Comparison of ENCODE assay signal across 8 cellular contexts in genomic region chr1:153540394-153541361, GRCh38. TPM values are rescaled to one million over a fixed set of nuclear protein-coding genes. Genes with fewer than 3 reads are reported as not detected.
A peak's percentile ranks its signal among the peaks of the same experiment; 100 is the strongest.
DNase-seq lines count a peak whose midpoint lies in the region; ATAC-seq and TF ChIP-seq lines count a peak whose summit lies in the region.

S100A5 (minus strand) TSS chr1:153540934; CDS start chr1:153540191, 743 bp downstream.

- peaks cover 2% of the 10 kb centered on the region for H3K36me3 Mint-ChIP-seq in activated naive CD8-positive, alpha-beta T cell
- H3K36me3 Mint-ChIP-seq in natural killer cell treated with Interleukin-12 subunit alpha and Interleukin-12 subunit beta and Interleukin-15 and Interleukin-18, amount 100 ng/mL, for 72 hours, result no peaks in the 10 kb centered on the region

- ATAC-seq in natural killer cell treated with Interleukin-12 subunit alpha and Interleukin-12 subunit beta and Interleukin-15 and Interleukin-18, amount 100 ng/mL, for 72 hours, result no peak
- ATAC-seq in HG03159 (IDR thresholded peaks at IDR 0.05; ENCODE audit: unreplicated experiment), result no peak

- H3K27me3 Mint-ChIP-seq in activated naive CD8-positive, alpha-beta T cell, result no peaks in the 10 kb centered on the region
- no peaks in the 10 kb centered on the region for H3K27me3 Mint-ChIP-seq in natural killer cell treated with Interleukin-12 subunit alpha and Interleukin-12 subunit beta and Interleukin-15 and Interleukin-18, amount 100 ng/mL, for 72 hours

- H3K4me1 ChIP-seq in Peyer's patch, result peaks cover 0 to 69% (median 23%) of the 10 kb centered on the region in 4 donors
- peaks cover 32 to 38% of the 10 kb centered on the region in 2 donors for H3K4me1 ChIP-seq in adrenal gland (replicated peaks in 1 of 2)

- H3K4me3 ChIP-seq in Peyer's patch (no peak within 1 kb of the TSS), adrenal gland (no peak within 1 kb of the TSS)

- peak within 1 kb of the TSS; percentile 62 for H3K4me3 Mint-ChIP-seq in activated naive CD8-positive, alpha-beta T cell
- H3K4me3 Mint-ChIP-seq in natural killer cell treated with Interleukin-12 subunit alpha and Interleukin-12 subunit beta and Interleukin-15 and Interleukin-18, amount 100 ng/mL, for 72 hours, result peak within 1 kb of the TSS; percentile 53

- peak within 1 kb of the TSS in 3 of 4 donors; percentile 50 to 68 (median 59) for H3K27ac ChIP-seq in Peyer's patch
- H3K27ac ChIP-seq in adrenal gland, result no peak within 1 kb of the TSS

- intact Hi-C loops in adrenal gland (cut with DNase I), result no loop called here

- WGBS in adrenal gland, 4 donors, result 81 to 96% (median 89%) methylated on average over 8 to 11 of the region's 11 CpGs

- H3K9me3 ChIP-seq in Peyer's patch (no peaks in the 10 kb centered on the region), adrenal gland (replicated peaks in 1 of 3) (no peaks in the 10 kb centered on the region)

- TF ChIP-seq CTCF in Peyer's patch (IDR thresholded peaks at IDR 0.05) (no peak), adrenal gland (IDR thresholded peaks at IDR 0.05) (no peak)

- H3K27me3 ChIP-seq in Peyer's patch, result no peaks in the 10 kb centered on the region
- no peaks in the 10 kb centered on the region for H3K27me3 ChIP-seq in adrenal gland

- no peaks in the 10 kb centered on the region for H3K9me3 Mint-ChIP-seq in activated naive CD8-positive, alpha-beta T cell (ENCODE audit: low read depth)
- H3K9me3 Mint-ChIP-seq in natural killer cell treated with Interleukin-12 subunit alpha and Interleukin-12 subunit beta and Interleukin-15 and Interleukin-18, amount 100 ng/mL, for 72 hours, result no peaks in the 10 kb centered on the region

- peak within 1 kb of the TSS; percentile 96 for H3K27ac Mint-ChIP-seq in activated naive CD8-positive, alpha-beta T cell
- peak within 1 kb of the TSS; percentile 86 to 95 for H3K27ac Mint-ChIP-seq in natural killer cell treated with Interleukin-12 subunit alpha and Interleukin-12 subunit beta and Interleukin-15 and Interleukin-18, amount 100 ng/mL, for 72 hours

- no peak for TF ChIP-seq POLR2A in Peyer's patch (IDR thresholded peaks at IDR 0.05)
- TF ChIP-seq POLR2A in adrenal gland (IDR thresholded peaks at IDR 0.05), result no peak

- peaks cover 85% of the 10 kb centered on the region for H3K4me1 Mint-ChIP-seq in activated naive CD8-positive, alpha-beta T cell (ENCODE audit: low read depth)
- H3K4me1 Mint-ChIP-seq in natural killer cell treated with Interleukin-12 subunit alpha and Interleukin-12 subunit beta and Interleukin-15 and Interleukin-18, amount 100 ng/mL, for 72 hours (ENCODE audit: low read depth in 2 of 2), result peaks cover 66% of the 10 kb centered on the region in 2 donors

- H3K36me3 ChIP-seq in Peyer's patch (no peaks in the 10 kb centered on the region), adrenal gland (replicated peaks in 1 of 2) (no peaks in the 10 kb centered on the region)

- peak; percentile 21 for DNase-seq in GF-D8 (lab: John Stamatoyannopoulos, UW)
- DNase-seq in Peyer's patch, result peak in 2 of 3 donors; percentile 62 to 70
- DNase-seq in natural killer cell treated with Interleukin-12 subunit alpha and Interleukin-12 subunit beta and Interleukin-15 and Interleukin-18, amount 100 ng/mL, for 72 hours (ENCODE audit: low spot score), result no peak
- no peak for DNase-seq in NCI-H82 treated with DMSO at 0.1 percent for 48 hours (lab: John Stamatoyannopoulos, UW; ENCODE audit: unreplicated experiment)
- DNase-seq in adrenal gland, result no peak
- no peak for DNase-seq in putamen (ENCODE audit: low spot score)

RNA-seq across cellular contexts. Expression of gene S100A5, which starts in this region (rescaled TPM):
- not detected for total RNA-seq in Peyer's patch
- not detected for total RNA-seq in natural killer cell treated with Interleukin-12 subunit alpha and Interleukin-12 subunit beta and Interleukin-15 and Interleukin-18, amount 100 ng/mL, for 72 hours
- not detected for total RNA-seq in adrenal gland
- polyA plus RNA-seq in adrenal gland, result not detected

Comparison
In these comparisons a context has a peak if more than half of its experiments do, and no peak if none do; other contexts are left out.
1. Peak in DNase-seq and H3K27ac ChIP-seq in Peyer's patch; RNA of the gene not detected or under 1 TPM.